In the genomic region with DNA sequence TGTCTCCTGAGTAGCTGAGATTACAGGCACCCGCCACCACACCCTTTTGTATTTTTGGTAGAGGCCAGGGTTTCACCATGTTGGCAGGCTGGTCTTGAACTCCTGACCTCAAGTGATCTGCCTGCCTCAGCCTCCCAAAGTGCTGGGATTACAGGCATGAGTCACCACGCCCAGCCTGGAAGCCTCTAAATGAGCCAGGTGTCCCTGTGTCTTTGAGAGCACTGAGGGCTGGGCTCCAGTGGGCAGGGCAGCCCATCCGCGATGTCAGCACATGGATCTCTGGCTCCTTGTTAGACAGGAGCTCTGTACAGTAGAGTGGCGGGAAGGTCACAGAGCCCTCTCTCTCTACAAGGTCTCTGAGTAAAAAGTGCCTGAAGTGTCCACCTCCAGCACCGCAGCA, we compare ENCODE assay signal across 12 cellular contexts.
"Had no signal": no experiment of that assay in that cellular context is flagged by ENCODE, and none has a peak within 500 bp of the region (broad histone marks: within the 10 kb centered on the region; RNA-seq: fewer than 3 reads in every experiment).

No MANE protein-coding gene starts in this region.

- H3K36me3 ChIP-seq: thyroid gland had no signal

- H3K27me3 ChIP-seq: thyroid gland had no signal

- H3K27ac Mint-ChIP-seq: activated CD4-positive, alpha-beta memory T cell treated with anti-CD3 and anti-CD28 coated beads for 36 hours; nephron had no signal

- H3K4me3 Mint-ChIP-seq: activated CD4-positive, alpha-beta memory T cell treated with anti-CD3 and anti-CD28 coated beads for 36 hours; nephron had no signal

- H3K36me3 Mint-ChIP-seq: activated CD4-positive, alpha-beta memory T cell treated with anti-CD3 and anti-CD28 coated beads for 36 hours had no signal

- DNase-seq: activated CD4-positive, alpha-beta memory T cell treated with anti-CD3 and anti-CD28 coated beads for 36 hours; activated CD4-positive, alpha-beta T cell treated with anti-CD3 and anti-CD28 coated beads for 1 hour; activated T-cell treated with anti-CD3 and anti-CD28 coated beads, Interleukin-2, amount 50 U/mL, for 48 hours; foreskin melanocyte; head of caudate nucleus; mammary epithelial cell; mucosa of descending colon; occipital lobe; stimulated activated CD4-positive, alpha-beta T cell treated with anti-CD3 and anti-CD28 coated beads, Interleukin-4, amount 100 ng/mL, for 1 hour; T-helper 9 cell; thyroid gland had no signal

- H3K4me1 ChIP-seq: thyroid gland had no signal

- H3K9me3 Mint-ChIP-seq: activated CD4-positive, alpha-beta memory T cell treated with anti-CD3 and anti-CD28 coated beads for 36 hours had no signal

- ATAC-seq: mucosa of descending colon had no signal

- H3K9me3 ChIP-seq: mucosa of descending colon, thyroid gland had no signal

- H3K4me3 ChIP-seq: mucosa of descending colon, thyroid gland had no signal
